In genomic region chr2:215324811-215325210, GRCh38 we compare ENCODE assay signal across 27 cellular contexts. TPM values are rescaled to one million over a fixed set of nuclear protein-coding genes. Genes with fewer than 3 reads are reported as not detected.
DNase-seq lines count a peak whose midpoint lies in the region; ATAC-seq lines count a peak whose summit lies in the region.
"Had no signal": no experiment of that assay in that cellular context is flagged by ENCODE, and none has a peak within 500 bp of the region (broad histone marks: within the 10 kb centered on the region; RNA-seq: fewer than 3 reads in every experiment).

No MANE protein-coding gene starts in this region.

- H3K27ac Mint-ChIP-seq in effector memory CD8-positive, alpha-beta T cell = peak overlapping the region; percentile 39 to 78
- H3K27ac Mint-ChIP-seq: activated CD4-positive, alpha-beta T cell treated with anti-CD3 and anti-CD28 coated beads, Interleukin-2, amount 10 ng/mL, durations not matched to agents 7 days and 5 days had no signal

- no peak overlapping the region for H3K4me3 Mint-ChIP-seq in effector memory CD8-positive, alpha-beta T cell
- H3K4me3 Mint-ChIP-seq: activated CD4-positive, alpha-beta T cell treated with anti-CD3 and anti-CD28 coated beads, Interleukin-2, amount 10 ng/mL, durations not matched to agents 7 days and 5 days had no signal

- intact Hi-C loops in sciatic nerve (cut with DNase I) = no loop called here

- no peaks in the 10 kb centered on the region for H3K9me3 Mint-ChIP-seq in effector memory CD8-positive, alpha-beta T cell
- H3K9me3 Mint-ChIP-seq: activated CD4-positive, alpha-beta T cell treated with anti-CD3 and anti-CD28 coated beads, Interleukin-2, amount 10 ng/mL, durations not matched to agents 7 days and 5 days had no signal

- DNase-seq in NCI-H2081 (lab: John Stamatoyannopoulos, UW) (peak; percentile 19 to 63), NCI-H2081 treated with DMSO at 0.1 percent for 48 hours (lab: John Stamatoyannopoulos, UW) (no peak), NCI-H146 (lab: John Stamatoyannopoulos, UW) (peak; percentile 54), sciatic nerve (ENCODE audit: low spot score) (no peak), NAMALWA (ENCODE audit: low spot score) (no peak)
- no peak for DNase-seq in effector memory CD8-positive, alpha-beta T cell
- no peak for DNase-seq in effector CD4-positive, alpha-beta T cell
- DNase-seq: 8988T; activated CD4-positive, alpha-beta T cell treated with anti-CD3 and anti-CD28 coated beads, Interleukin-2, amount 10 ng/mL, durations not matched to agents 7 days and 5 days; activated naive CD4-positive, alpha-beta T cell; activated T-cell treated with anti-CD3 and anti-CD28 coated beads, Interleukin-2, amount 50 U/mL, for 48 hours; C1 segment of cervical spinal cord; caudate nucleus; DMS79 treated with DMSO at 0.1 percent for 48 hours; GDM1; heart left ventricle; NCI-H1436; NCI-H524 treated with DMSO at 0.1 percent for 48 hours; psoas muscle; SJCRH30; stimulated activated naive CD4-positive, alpha-beta T cell; T-helper 9 cell; upper lobe of left lung had no signal

- H3K27me3 Mint-ChIP-seq in effector memory CD8-positive, alpha-beta T cell = no peaks in the 10 kb centered on the region
- H3K27me3 Mint-ChIP-seq: activated CD4-positive, alpha-beta T cell treated with anti-CD3 and anti-CD28 coated beads, Interleukin-2, amount 10 ng/mL, durations not matched to agents 7 days and 5 days had no signal

- ATAC-seq in effector memory CD8-positive, alpha-beta T cell (replicated peaks) = no peak
- peak; percentile 52 for ATAC-seq in sciatic nerve
- no peak for ATAC-seq in HG03135 (IDR thresholded peaks at IDR 0.05; ENCODE audit: unreplicated experiment)
- ATAC-seq: esophagus mucosa, foreskin keratinocyte, HCT116, heart left ventricle had no signal

- H3K36me3 Mint-ChIP-seq in effector memory CD8-positive, alpha-beta T cell (ENCODE audit: insufficient read depth) = peaks cover 83% of the 10 kb centered on the region

- peaks cover 24 to 34% of the 10 kb centered on the region in 2 donors for H3K4me1 Mint-ChIP-seq in effector memory CD8-positive, alpha-beta T cell (ENCODE audit: low read depth in 2 of 2)

RNA-seq across cellular contexts. Expression of gene ATIC, which starts 13.0 kb away (rescaled TPM):
- total RNA-seq in sciatic nerve = 62.8 TPM

Comparison
In these comparisons a context has a peak if more than half of its experiments do, and no peak if none do; other contexts are left out.
1. DNase-seq: peak in NCI-H2081 (2 of 2) and NCI-H146 (single experiment); none in NCI-H2081 treated with DMSO at 0.1 percent for 48 hours (single experiment), effector memory CD8-positive, alpha-beta T cell (0 of 3), sciatic nerve (single experiment), effector CD4-positive, alpha-beta T cell (single experiment) and NAMALWA (single experiment).